In the genomic region with DNA sequence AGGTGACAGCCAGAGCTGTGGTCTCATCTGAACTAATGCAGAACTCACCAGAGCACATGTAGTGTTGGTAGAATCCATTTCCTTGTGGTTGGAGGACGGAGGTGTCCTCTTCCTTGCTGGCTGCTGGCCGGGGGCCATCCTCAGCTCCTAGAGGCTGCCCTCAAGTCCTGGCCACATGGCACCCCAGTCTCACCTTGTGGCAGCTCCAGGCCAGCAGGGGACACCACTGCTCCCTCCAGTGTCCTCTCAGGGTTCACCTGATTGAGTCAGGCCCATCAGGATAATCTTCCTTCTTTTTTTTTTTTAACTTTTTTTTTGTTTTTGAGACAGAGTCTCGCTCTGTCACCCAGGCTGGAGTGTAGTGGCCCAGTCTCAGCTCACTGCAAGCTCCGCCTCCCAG, we compare ENCODE assay signal across 1 cellular context.
A peak's percentile ranks its signal among the peaks of the same experiment; 100 is the strongest.
TF ChIP-seq lines count a peak whose summit lies in the region.

No MANE protein-coding gene starts in this region.

TF ChIP-seq in H1, 55 proteins besides CTCF, POLR2A, EP300 and RAD21:
- TF ChIP-seq, protein P1, sequence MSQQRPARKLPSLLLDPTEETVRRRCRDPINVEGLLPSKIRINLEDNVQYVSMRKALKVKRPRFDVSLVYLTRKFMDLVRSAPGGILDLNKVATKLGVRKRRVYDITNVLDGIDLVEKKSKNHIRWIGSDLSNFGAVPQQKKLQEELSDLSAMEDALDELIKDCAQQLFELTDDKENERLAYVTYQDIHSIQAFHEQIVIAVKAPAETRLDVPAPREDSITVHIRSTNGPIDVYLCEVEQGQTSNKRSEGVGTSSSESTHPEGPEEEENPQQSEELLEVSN (IDR thresholded peaks at IDR 0.05) = no peak
- TF ChIP-seq CHD2 (IDR thresholded peaks at IDR 0.05; ENCODE audit: low read length) (no peak), RFX5 (IDR thresholded peaks at IDR 0.05; ENCODE audit: borderline replicate concordance, low read depth, low read length) (no peak), CEBPB (IDR thresholded peaks at IDR 0.05; ENCODE audit: low read depth, low read length) (no peak), HDAC2 (IDR thresholded peaks at IDR 0.05; ENCODE audit: borderline replicate concordance in 1 of 2, low read depth in 2 of 2, low read length in 2 of 2) (no peak), SP1 (IDR thresholded peaks at IDR 0.05; ENCODE audit: low read depth, low read length) (no peak)
- TF ChIP-seq, protein P2, sequence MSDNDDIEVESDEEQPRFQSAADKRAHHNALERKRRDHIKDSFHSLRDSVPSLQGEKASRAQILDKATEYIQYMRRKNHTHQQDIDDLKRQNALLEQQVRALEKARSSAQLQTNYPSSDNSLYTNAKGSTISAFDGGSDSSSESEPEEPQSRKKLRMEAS (IDR thresholded peaks at IDR 0.05) = peak; percentile 60
